ENCODE assay signal across 1 cellular context in genomic region chr22:30381250-30381649, GRCh38.
TF ChIP-seq lines count a peak whose summit lies in the region.

No MANE protein-coding gene starts in this region.

TF ChIP-seq in GM12878, 131 proteins besides CTCF, POLR2A, EP300 and RAD21:
- TF ChIP-seq CHD2 (IDR thresholded peaks at IDR 0.05; ENCODE audit: borderline replicate concordance, low read depth, low read length) (no peak), BCL3 (IDR thresholded peaks at IDR 0.05; ENCODE audit: borderline replicate concordance, insufficient read depth, low read depth, low read length, poor library complexity, severe bottlenecking) (peak; percentile 29)
